In genomic region chr10:34063592-34063991, GRCh38 we compare ENCODE assay signal across 29 cellular contexts.
"Had no signal": no experiment of that assay in that cellular context is flagged by ENCODE, and none has a peak within 500 bp of the region (broad histone marks: within the 10 kb centered on the region; RNA-seq: fewer than 3 reads in every experiment).

No MANE protein-coding gene starts in this region.

- ATAC-seq: activated naive CD4-positive, alpha-beta T cell treated with anti-CD3 and anti-CD28 coated beads, Interleukin-2, amount 50 U/mL, for 72 hours; activated T-cell treated with anti-CD3 and anti-CD28 coated beads, Interleukin-2, amount 50 U/mL, for 72 hours; body of pancreas; effector memory CD8-positive, alpha-beta T cell; foreskin keratinocyte; gastrocnemius medialis; heart left ventricle had no signal

- H3K27ac Mint-ChIP-seq: activated CD4-positive, alpha-beta memory T cell treated with anti-CD3 and anti-CD28 coated beads, Interleukin-2, amount 10 ng/mL, durations not matched to agents 7 days and 5 days; activated CD4-positive, alpha-beta T cell treated with anti-CD3 and anti-CD28 coated beads, Interleukin-2, amount 10 ng/mL, durations not matched to agents 7 days and 5 days; activated naive CD4-positive, alpha-beta T cell treated with anti-CD3 and anti-CD28 coated beads, Interleukin-2, amount 10 ng/mL, durations not matched to agents 7 days and 5 days; activated naive CD4-positive, alpha-beta T cell treated with anti-CD3 and anti-CD28 coated beads, Interleukin-2, amount 50 U/mL, for 72 hours; activated naive CD8-positive, alpha-beta T cell treated with anti-CD3 and anti-CD28 coated beads, Interleukin-2, amount 10 ng/mL, durations not matched to agents 7 days and 5 days; activated T-cell treated with anti-CD3 and anti-CD28 coated beads, Interleukin-2, amount 50 U/mL, for 24 hours; activated T-cell treated with anti-CD3 and anti-CD28 coated beads, Interleukin-2, amount 50 U/mL, for 72 hours; effector memory CD8-positive, alpha-beta T cell had no signal

- H3K4me1 ChIP-seq: body of pancreas, foreskin keratinocyte, gastrocnemius medialis had no signal

- H3K27me3 ChIP-seq: body of pancreas, esophagus muscularis mucosa, foreskin keratinocyte, gastrocnemius medialis, heart left ventricle had no signal

- H3K4me1 Mint-ChIP-seq: activated CD4-positive, alpha-beta memory T cell treated with anti-CD3 and anti-CD28 coated beads, Interleukin-2, amount 10 ng/mL, durations not matched to agents 7 days and 5 days; activated CD4-positive, alpha-beta T cell treated with anti-CD3 and anti-CD28 coated beads, Interleukin-2, amount 10 ng/mL, durations not matched to agents 7 days and 5 days; activated naive CD4-positive, alpha-beta T cell treated with anti-CD3 and anti-CD28 coated beads, Interleukin-2, amount 10 ng/mL, durations not matched to agents 7 days and 5 days; activated naive CD8-positive, alpha-beta T cell treated with anti-CD3 and anti-CD28 coated beads, Interleukin-2, amount 10 ng/mL, durations not matched to agents 7 days and 5 days had no signal

- DNase-seq: activated CD4-positive, alpha-beta memory T cell treated with anti-CD3 and anti-CD28 coated beads, Interleukin-2, amount 10 ng/mL, durations not matched to agents 7 days and 5 days; activated CD4-positive, alpha-beta T cell treated with anti-CD3 and anti-CD28 coated beads for 1 hour; activated CD4-positive, alpha-beta T cell treated with anti-CD3 and anti-CD28 coated beads for 4 hours; activated CD4-positive, alpha-beta T cell treated with anti-CD3 and anti-CD28 coated beads, Interleukin-2, amount 10 ng/mL, durations not matched to agents 7 days and 5 days; activated CD4-positive, alpha-beta T cell treated with anti-CD3 and anti-CD28 coated beads, Interleukin-2, amount 50 U/mL, for 4 hours; activated CD8-positive, alpha-beta memory T cell treated with anti-CD3 and anti-CD28 coated beads, Interleukin-2, amount 50 U/mL, for 48 hours; activated gamma-delta T cell; activated naive CD4-positive, alpha-beta T cell; activated naive CD4-positive, alpha-beta T cell treated with anti-CD3 and anti-CD28 coated beads, Interleukin-2, amount 10 ng/mL, durations not matched to agents 7 days and 5 days; activated naive CD8-positive, alpha-beta T cell treated with anti-CD3 and anti-CD28 coated beads, Interleukin-2, amount 10 ng/mL, durations not matched to agents 7 days and 5 days; activated T-cell treated with anti-CD3 and anti-CD28 coated beads for 4 hours; activated T-cell treated with anti-CD3 and anti-CD28 coated beads, Interleukin-2, amount 50 U/mL, for 24 hours; activated T-cell treated with anti-CD3 and anti-CD28 coated beads, Interleukin-2, amount 50 U/mL, for 72 hours; amygdala; aorta; body of pancreas; caudate nucleus; cortex of kidney; dermis blood vessel endothelial cell; effector CD4-positive, alpha-beta T cell; effector memory CD8-positive, alpha-beta T cell; erythroblast; foreskin keratinocyte; gastrocnemius medialis; glutamatergic neuron; heart left ventricle; T-helper 2 cell had no signal

- H3K4me3 ChIP-seq: body of pancreas, esophagus muscularis mucosa, gastrocnemius medialis, heart left ventricle had no signal

- H3K27ac ChIP-seq: body of pancreas, esophagus muscularis mucosa, foreskin keratinocyte, gastrocnemius medialis, heart left ventricle had no signal

- H3K4me3 Mint-ChIP-seq: activated CD4-positive, alpha-beta memory T cell treated with anti-CD3 and anti-CD28 coated beads, Interleukin-2, amount 10 ng/mL, durations not matched to agents 7 days and 5 days; activated CD4-positive, alpha-beta T cell treated with anti-CD3 and anti-CD28 coated beads, Interleukin-2, amount 10 ng/mL, durations not matched to agents 7 days and 5 days; activated naive CD4-positive, alpha-beta T cell treated with anti-CD3 and anti-CD28 coated beads, Interleukin-2, amount 10 ng/mL, durations not matched to agents 7 days and 5 days; activated naive CD8-positive, alpha-beta T cell treated with anti-CD3 and anti-CD28 coated beads, Interleukin-2, amount 10 ng/mL, durations not matched to agents 7 days and 5 days; activated T-cell treated with anti-CD3 and anti-CD28 coated beads, Interleukin-2, amount 50 U/mL, for 24 hours; activated T-cell treated with anti-CD3 and anti-CD28 coated beads, Interleukin-2, amount 50 U/mL, for 72 hours; effector memory CD8-positive, alpha-beta T cell had no signal

- H3K27me3 Mint-ChIP-seq: activated CD4-positive, alpha-beta memory T cell treated with anti-CD3 and anti-CD28 coated beads, Interleukin-2, amount 10 ng/mL, durations not matched to agents 7 days and 5 days; activated CD4-positive, alpha-beta T cell treated with anti-CD3 and anti-CD28 coated beads, Interleukin-2, amount 10 ng/mL, durations not matched to agents 7 days and 5 days; activated naive CD4-positive, alpha-beta T cell treated with anti-CD3 and anti-CD28 coated beads, Interleukin-2, amount 10 ng/mL, durations not matched to agents 7 days and 5 days; activated naive CD8-positive, alpha-beta T cell treated with anti-CD3 and anti-CD28 coated beads, Interleukin-2, amount 10 ng/mL, durations not matched to agents 7 days and 5 days; effector memory CD8-positive, alpha-beta T cell had no signal

- H3K9me3 ChIP-seq: body of pancreas had no signal

- H3K36me3 ChIP-seq: esophagus muscularis mucosa, gastrocnemius medialis, heart left ventricle had no signal

- H3K36me3 Mint-ChIP-seq: activated naive CD4-positive, alpha-beta T cell treated with anti-CD3 and anti-CD28 coated beads, Interleukin-2, amount 10 ng/mL, durations not matched to agents 7 days and 5 days; activated naive CD8-positive, alpha-beta T cell treated with anti-CD3 and anti-CD28 coated beads, Interleukin-2, amount 10 ng/mL, durations not matched to agents 7 days and 5 days had no signal
